Comparison of ENCODE assay signal across 9 cellular contexts in genomic region chr19:18294467-18294864, GRCh38. TPM values are rescaled to one million over a fixed set of nuclear protein-coding genes. Genes with fewer than 3 reads are reported as not detected.
A peak's percentile ranks its signal among the peaks of the same experiment; 100 is the strongest.
DNase-seq lines count a peak whose midpoint lies in the region; ATAC-seq and TF ChIP-seq lines count a peak whose summit lies in the region.
"Had no signal": no experiment of that assay in that cellular context is flagged by ENCODE, and none has a peak within 500 bp of the region (broad histone marks: within the 10 kb centered on the region; RNA-seq: fewer than 3 reads in every experiment).

No MANE protein-coding gene starts in this region.

- H3K36me3 ChIP-seq in heart left ventricle: no peaks in the 10 kb centered on the region

- H3K4me3 ChIP-seq in heart left ventricle: no peak overlapping the region
- H3K4me3 ChIP-seq: lung had no signal

- intact Hi-C loops in heart left ventricle (cut with DNase I): no loop called here

- no peak for TF ChIP-seq CTCF in heart left ventricle (IDR thresholded peaks at IDR 0.05)

- ATAC-seq in heart left ventricle (no peak), HG02840 (IDR thresholded peaks at IDR 0.05; ENCODE audit: low FRiP score, unreplicated experiment) (no peak), HG02852 (IDR thresholded peaks at IDR 0.05; ENCODE audit: unreplicated experiment) (no peak)

- TF ChIP-seq POLR2A in heart left ventricle (IDR thresholded peaks at IDR 0.05): no peak

- H3K4me1 ChIP-seq in heart left ventricle: peaks cover 0 to 42% (median 22%) of the 10 kb centered on the region in 12 donors

- no peaks in the 10 kb centered on the region for H3K9me3 ChIP-seq in heart left ventricle

- H3K27me3 ChIP-seq in heart left ventricle: no peaks in the 10 kb centered on the region

- 28 to 69% (median 56%) methylated on average over 7 to 9 of the region's 9 CpGs for WGBS in heart left ventricle, 4 donors

- DNase-seq in NCI-H1417 (lab: John Stamatoyannopoulos, UW) (peak in 2 of 3 experiments; percentile 78 to 90), NCI-H1417 treated with DMSO at 0.1 percent for 48 hours (lab: John Stamatoyannopoulos, UW) (no peak), activated T-cell treated with anti-CD3 and anti-CD28 coated beads for 1 hour (ENCODE audit: low read depth) (peak; percentile 86), heart left ventricle (peak in 1 of 5 donors; percentile 77), KG1 (lab: John Stamatoyannopoulos, UW) (no peak)
- DNase-seq in stimulated activated CD4-positive, alpha-beta T cell treated with anti-CD3 and anti-CD28 coated beads, Interleukin-2, amount 100 ng/mL, for 24 hours: peak; percentile 91 to 95

- peak overlapping the region in 7 of 12 donors; percentile 96 to 100 (median 99) for H3K27ac ChIP-seq in heart left ventricle

RNA-seq across cellular contexts. Expression of gene JUND, which starts 13.0 kb away (rescaled TPM):
- 100 to 1,000 TPM in 7 of 9 donors, 10 to 100 TPM in 2; 80.2 to 352 (median 137) TPM for total RNA-seq in heart left ventricle
- polyA plus RNA-seq in heart left ventricle: 100 to 1,000 TPM; 114 to 236 TPM

RNA-seq across cellular contexts. Expression of gene IQCN, which starts 20.2 kb away (rescaled TPM):
- total RNA-seq in heart left ventricle: 1 to 10 TPM in 4 of 9 donors, under 1 TPM in 5; 0.24 to 2.4 (median 0.75) TPM
- polyA plus RNA-seq in heart left ventricle: 1 to 10 TPM in 1 of 2 donors, under 1 TPM in 1; 0.28 to 2.8 TPM

RNA-seq across cellular contexts. Expression of gene LSM4, which starts 28.4 kb away (rescaled TPM):
- 100 to 1,000 TPM in 5 of 9 donors, 10 to 100 TPM in 4; 65.8 to 167 (median 101) TPM for total RNA-seq in heart left ventricle
- polyA plus RNA-seq in heart left ventricle: 100 to 1,000 TPM; 127 to 171 TPM

RNA-seq across cellular contexts. Expression of gene PGPEP1, which starts 45.9 kb away (rescaled TPM):
- total RNA-seq in heart left ventricle: 10 to 100 TPM; 22.5 to 58.6 (median 44.6) TPM
- 10 to 100 TPM; 26.7 to 31.8 TPM for polyA plus RNA-seq in heart left ventricle

Comparison
In these comparisons a context has a peak if more than half of its experiments do, and no peak if none do; other contexts are left out.
1. DNase-seq: peak in NCI-H1417 (2 of 3), activated T-cell treated with anti-CD3 and anti-CD28 coated beads for 1 hour (single experiment) and stimulated activated CD4-positive, alpha-beta T cell treated with anti-CD3 and anti-CD28 coated beads, Interleukin-2, amount 100 ng/mL, for 24 hours (2 of 2); none in NCI-H1417 treated with DMSO at 0.1 percent for 48 hours (single experiment) and KG1 (single experiment).